14 cellular contexts compared by ENCODE assay signal in the genomic region with DNA sequence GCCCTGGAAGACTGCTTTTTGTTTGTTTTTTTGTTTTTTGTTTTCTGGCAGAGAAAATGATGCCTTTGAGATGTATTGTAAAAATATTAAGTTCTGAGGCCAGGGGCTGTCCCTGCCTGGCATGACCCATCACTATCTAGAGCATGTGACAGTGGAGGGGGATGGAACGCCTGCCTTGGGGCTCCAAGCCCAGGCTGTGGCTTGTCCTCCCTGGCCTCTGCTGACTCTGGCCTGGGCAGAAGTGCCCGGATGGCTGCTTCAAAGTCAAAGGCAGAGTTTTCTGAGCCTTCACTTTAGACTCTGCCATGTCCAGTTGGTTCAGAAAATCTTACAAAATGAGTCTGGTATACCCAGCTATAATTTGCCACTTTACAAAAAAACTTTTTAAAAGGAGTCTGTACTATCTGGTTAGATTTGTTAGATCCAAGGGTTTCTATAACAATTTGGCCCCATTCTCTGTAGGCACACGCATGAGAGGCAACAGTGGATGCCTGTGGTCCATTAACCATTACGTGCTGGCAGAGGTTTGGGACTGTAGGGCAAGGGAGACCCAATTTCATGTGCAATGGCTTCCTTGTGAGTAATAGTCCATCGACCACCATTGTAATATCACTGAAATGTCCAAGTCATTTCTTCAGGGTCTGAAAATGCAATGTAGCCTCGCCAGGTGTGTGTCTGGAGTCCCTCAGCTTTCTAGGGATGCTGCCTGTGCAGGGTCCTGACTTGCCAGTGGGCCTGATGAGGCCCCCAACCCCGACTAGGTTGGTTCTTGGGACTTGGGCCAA. TPM values are rescaled to one million over a fixed set of nuclear protein-coding genes. Genes with fewer than 3 reads are reported as not detected.
"Had no signal": no experiment of that assay in that cellular context is flagged by ENCODE, and none has a peak within 500 bp of the region (broad histone marks: within the 10 kb centered on the region; RNA-seq: fewer than 3 reads in every experiment).

No MANE protein-coding gene starts in this region.

- H3K9me3 ChIP-seq: colonic mucosa, thyroid gland had no signal

- DNase-seq: activated CD4-positive, alpha-beta T cell treated with anti-CD3 and anti-CD28 coated beads for 36 hours; activated CD8-positive, alpha-beta memory T cell treated with anti-CD3 and anti-CD28 coated beads, Interleukin-2, amount 50 U/mL, for 48 hours; activated CD8-positive, alpha-beta T cell treated with anti-CD3 and anti-CD28 coated beads for 36 hours; activated naive CD4-positive, alpha-beta T cell; activated naive CD8-positive, alpha-beta T cell treated with anti-CD3 and anti-CD28 coated beads, Interleukin-2, amount 50 U/mL, for 24 hours; colonic mucosa; effector CD4-positive, alpha-beta T cell; nephron progenitor cell; T-cell; T1000; thyroid gland; WERI-Rb-1 had no signal

- H3K36me3 ChIP-seq: colonic mucosa, thyroid gland, WERI-Rb-1 had no signal

- H3K4me3 ChIP-seq: colonic mucosa, SK-N-MC, thyroid gland had no signal

- H3K4me1 ChIP-seq: colonic mucosa, thyroid gland had no signal

- H3K27me3 ChIP-seq: colonic mucosa, thyroid gland had no signal

- H3K27ac ChIP-seq: colonic mucosa, SK-N-MC, thyroid gland, WERI-Rb-1 had no signal

- ATAC-seq: activated CD4-positive, alpha-beta T cell treated with anti-CD3 and anti-CD28 coated beads for 36 hours; activated CD8-positive, alpha-beta T cell treated with anti-CD3 and anti-CD28 coated beads for 36 hours; activated naive CD8-positive, alpha-beta T cell treated with anti-CD3 and anti-CD28 coated beads, Interleukin-2, amount 50 U/mL, for 24 hours; T-cell had no signal

RNA-seq across cellular contexts. Expression of a gene that starts 8.3 kb away (rescaled TPM):
- total RNA-seq: activated T-helper 1 cell treated with anti-CD3 and anti-CD28 coated beads, Interleukin-12 subunit alpha, Interleukin-12 subunit beta, Interleukin-2, Interleukin-4 antibody, amounts not matched to agents 30 ng/mL and 10 ng/mL and 1 ng/mL, durations not matched to agents 14 hours and 24 hours and 36 hours had no signal
